ENCODE assay signal across 19 cellular contexts in genomic region chr11:70433966-70434812, GRCh38. TPM values are rescaled to one million over a fixed set of nuclear protein-coding genes. Genes with fewer than 3 reads are reported as not detected.
DNase-seq lines count a peak whose midpoint lies in the region; ATAC-seq, FAIRE-seq and TF ChIP-seq lines count a peak whose summit lies in the region.
"Had no signal": no experiment of that assay in that cellular context is flagged by ENCODE, and none has a peak within 500 bp of the region (broad histone marks: within the 10 kb centered on the region; RNA-seq: fewer than 3 reads in every experiment).

No MANE protein-coding gene starts in this region.

- H2AFZ ChIP-seq in HepG2 (ENCODE audit: low read length), result no peak overlapping the region

- no peaks in the 10 kb centered on the region for H3K79me2 ChIP-seq in HepG2 (ENCODE audit: insufficient read depth, low read length)

- FAIRE-seq in HepG2 (lab: Jason Lieb, UNC), result no peak
- FAIRE-seq: G401.6, RCC 7860 had no signal

- peaks cover 40% of the 10 kb centered on the region for H3K4me1 Mint-ChIP-seq in activated B cell treated with CpG ODN at 0.5 μM for 24 hours
- H3K4me1 Mint-ChIP-seq in stimulated activated naive B cell treated with anti-CD40 and anti-IgM and Interleukin-4, amounts not matched to agents 10 μg/mL and 1 μg/mL and 100 μg/mL, for 72 hours, result peaks cover 24 to 65% of the 10 kb centered on the region in 2 donors
- H3K4me1 Mint-ChIP-seq in natural killer cell, result peaks cover 8 to 18% of the 10 kb centered on the region in 2 donors
- H3K4me1 Mint-ChIP-seq: CD4-positive, CD25-positive, alpha-beta regulatory T cell had no signal

- no TSS peak for BruUV-seq in HepG2 (replicated peaks; lab: Mats Ljungman, UMichigan)

- TF ChIP-seq POLR2A in HepG2 (IDR thresholded peaks at IDR 0.05; ENCODE audit: insufficient read depth in 1 of 2, low read depth in 2 of 2, low read length in 2 of 2), result no peak

- TF ChIP-seq RAD21 in HepG2 (CRISPR knock-in tag; IDR thresholded peaks at IDR 0.05), result no peak

- H3K9me3 ChIP-seq in right atrium auricular region (no peaks in the 10 kb centered on the region), HepG2 (ENCODE audit: low read length) (no peaks in the 10 kb centered on the region)
- H3K9me3 ChIP-seq: Caco-2, SK-N-SH had no signal

- TF ChIP-seq EP300 in HepG2 (IDR thresholded peaks at IDR 0.05; ENCODE audit: low read depth in 2 of 2, low read length in 2 of 2), result no peak
- TF ChIP-seq EP300 in HepG2 (CRISPR knock-in tag; IDR thresholded peaks at IDR 0.05; ENCODE audit: borderline replicate concordance), result no peak

- CTCF ChIA-PET in activated B cell treated with CpG ODN at 0.5 μM for 24 hours (lab: Charles Lee), result no interaction called here
- CTCF ChIA-PET in HepG2 (lab: Yijun Ruan, JAX; ENCODE audit: low intra/inter-chr PET ratio, low total read pairs), result no interaction called here

- H3K27ac ChIP-seq in right atrium auricular region, result no peak overlapping the region
- H3K27ac ChIP-seq in HepG2 (ENCODE audit: extremely low read length, insufficient read depth, low read length), result no peak overlapping the region

- H3K4me3 Mint-ChIP-seq in activated B cell treated with CpG ODN at 0.5 μM for 24 hours, result no peak overlapping the region
- no peak overlapping the region for H3K4me3 Mint-ChIP-seq in stimulated activated naive B cell treated with anti-CD40 and anti-IgM and Interleukin-4, amounts not matched to agents 10 μg/mL and 1 μg/mL and 100 μg/mL, for 72 hours
- no peak overlapping the region for H3K4me3 Mint-ChIP-seq in natural killer cell
- H3K4me3 Mint-ChIP-seq: CD4-positive, CD25-positive, alpha-beta regulatory T cell had no signal

- H3K4me2 ChIP-seq in HepG2 (ENCODE audit: low read depth, low read length), result no peak overlapping the region
- H3K4me2 ChIP-seq: SK-N-SH had no signal

- H3K9ac ChIP-seq in HepG2 (ENCODE audit: insufficient read depth, low read depth, low read length), result no peak overlapping the region
- H3K9ac ChIP-seq: SK-N-SH had no signal

- H4K20me1 ChIP-seq in HepG2 (ENCODE audit: insufficient read depth, low read length), result peaks cover 4% of the 10 kb centered on the region; the same call in 1 of the 2 replicates

- H3K36me3 Mint-ChIP-seq in activated B cell treated with CpG ODN at 0.5 μM for 24 hours (ENCODE audit: low read depth) (no peaks in the 10 kb centered on the region), natural killer cell (no peaks in the 10 kb centered on the region)
- peaks cover 19 to 27% of the 10 kb centered on the region in 2 donors for H3K36me3 Mint-ChIP-seq in stimulated activated naive B cell treated with anti-CD40 and anti-IgM and Interleukin-4, amounts not matched to agents 10 μg/mL and 1 μg/mL and 100 μg/mL, for 72 hours
- H3K36me3 Mint-ChIP-seq: CD4-positive, CD25-positive, alpha-beta regulatory T cell had no signal

- H3K36me3 ChIP-seq in right atrium auricular region, result peaks cover 74% of the 10 kb centered on the region
- peaks cover 57 to 83% of the 10 kb centered on the region in 2 experiments; a peak in 4 of 5 replicates for H3K36me3 ChIP-seq in HepG2 (replicated peaks in 1 of 2; ENCODE audit: control insufficient read depth in 1 of 2, insufficient read depth in 2 of 2, low read length in 2 of 2)

- no peaks in the 10 kb centered on the region for H3K9me3 Mint-ChIP-seq in activated B cell treated with CpG ODN at 0.5 μM for 24 hours
- H3K9me3 Mint-ChIP-seq in stimulated activated naive B cell treated with anti-CD40 and anti-IgM and Interleukin-4, amounts not matched to agents 10 μg/mL and 1 μg/mL and 100 μg/mL, for 72 hours, result peaks cover 4 to 7% of the 10 kb centered on the region in 2 donors
- H3K9me3 Mint-ChIP-seq in natural killer cell, result no peaks in the 10 kb centered on the region
- H3K9me3 Mint-ChIP-seq: CD4-positive, CD25-positive, alpha-beta regulatory T cell had no signal

- no peak for TF ChIP-seq CTCF in right atrium auricular region (IDR thresholded peaks at IDR 0.05)
- TF ChIP-seq CTCF in activated B cell treated with CpG ODN at 0.5 μM for 24 hours (IDR thresholded peaks at IDR 0.05), result no peak
- TF ChIP-seq CTCF in HepG2 (CRISPR knock-in tag; IDR thresholded peaks at IDR 0.05), result no peak
- TF ChIP-seq CTCF in natural killer cell (IDR thresholded peaks at IDR 0.05), result no peak

- H3K27me3 Mint-ChIP-seq in activated B cell treated with CpG ODN at 0.5 μM for 24 hours (peaks cover 50% of the 10 kb centered on the region), natural killer cell (ENCODE audit: low read depth in 2 of 2) (peaks cover 64 to 70% of the 10 kb centered on the region in 2 donors)
- H3K27me3 Mint-ChIP-seq in stimulated activated naive B cell treated with anti-CD40 and anti-IgM and Interleukin-4, amounts not matched to agents 10 μg/mL and 1 μg/mL and 100 μg/mL, for 72 hours, result peaks cover 41 to 70% of the 10 kb centered on the region in 2 donors
- H3K27me3 Mint-ChIP-seq: CD4-positive, CD25-positive, alpha-beta regulatory T cell had no signal

- H3K4me3 ChIP-seq in right atrium auricular region (no peak overlapping the region), HepG2 (replicated peaks in 1 of 3; ENCODE audit: insufficient read depth in 1 of 3, low read depth in 2 of 3, low read length in 3 of 3) (no peak overlapping the region)

- POLR2A ChIA-PET in activated B cell treated with CpG ODN at 0.5 μM for 24 hours (lab: Charles Lee), result no interaction called here
- POLR2A ChIA-PET in HepG2 (lab: Yijun Ruan, JAX), result interaction anchor here (0.6 kb wide), 1 partner anchor 31 kb away, joined by 4 read pairs; no protein-coding TSS in a partner anchor

- ATAC-seq in Right ventricle myocardium superior (ENCODE audit: poor library complexity) (peak; percentile 13), activated B cell treated with CpG ODN at 0.5 μM for 24 hours (ENCODE audit: low read depth) (peak; percentile 48), HepG2 (no peak), HG02938 (IDR thresholded peaks at IDR 0.05; ENCODE audit: unreplicated experiment) (no peak), natural killer cell (no peak)
- ATAC-seq in stimulated activated naive B cell treated with anti-CD40 and anti-IgM and Interleukin-4, amounts not matched to agents 10 μg/mL and 1 μg/mL and 100 μg/mL, for 72 hours (replicated peaks), result no peak
- ATAC-seq: Right ventricle myocardium inferior had no signal

- H3K27ac Mint-ChIP-seq in activated B cell treated with CpG ODN at 0.5 μM for 24 hours (no peak overlapping the region), natural killer cell (no peak overlapping the region)
- peak overlapping the region; percentile 83 for H3K27ac Mint-ChIP-seq in stimulated activated naive B cell treated with anti-CD40 and anti-IgM and Interleukin-4, amounts not matched to agents 10 μg/mL and 1 μg/mL and 100 μg/mL, for 72 hours
- H3K27ac Mint-ChIP-seq: CD4-positive, CD25-positive, alpha-beta regulatory T cell had no signal

- no peak for DNase-seq in Right ventricle myocardium superior
- no peak for DNase-seq in right atrium auricular region (ENCODE audit: low spot score)
- DNase-seq in activated B cell treated with CpG ODN at 0.5 μM for 24 hours, result peak; percentile 30
- no peak for DNase-seq in HepG2 (ENCODE audit: low spot score)
- peak; percentile 16 for DNase-seq in stimulated activated naive B cell treated with anti-CD40 and anti-IgM and Interleukin-4, amounts not matched to agents 10 μg/mL and 1 μg/mL and 100 μg/mL, for 72 hours
- no peak for DNase-seq in activated gamma-delta T cell (lab: John Stamatoyannopoulos, UW)
- no peak for DNase-seq in natural killer cell
- DNase-seq: 8988T; Caco-2; CD4-positive, CD25-positive, alpha-beta regulatory T cell; H7; KBM-7; NCI-H1105 treated with DMSO at 0.1 percent for 48 hours; NCI-H1694 treated with DMSO at 0.1 percent for 48 hours had no signal

- H3K4me1 ChIP-seq in right atrium auricular region, result no peaks in the 10 kb centered on the region
- H3K4me1 ChIP-seq in HepG2 (ENCODE audit: insufficient read depth, low read length), result no peaks in the 10 kb centered on the region
- H3K4me1 ChIP-seq: Caco-2 had no signal

- intact Hi-C loops in Right ventricle myocardium superior (cut with DNase I), result no loop called here
- intact Hi-C loops in activated B cell treated with CpG ODN at 0.5 μM for 24 hours (cut with micrococcal nuclease), result loop anchor here (2.0 kb wide), 1 partner anchor 35 kb away; the partner anchor contains the start of gene CTTN
- intact Hi-C loops in HepG2 (cut with micrococcal nuclease; ENCODE audit: unreplicated experiment), result no loop called here
- intact Hi-C loops in natural killer cell (cut with micrococcal nuclease), result no loop called here

- in situ Hi-C loops in HepG2 (cut with HindIII; ENCODE audit: extremely low pct_ligation_motif_present, low pct_unique_long_range_greater_than_20kb), result no loop called here

- 95% methylated on average over 24 of the region's 36 CpGs for WGBS in HepG2 (ENCODE audit: low lambda C conversion rate)

- H3K27me3 ChIP-seq in right atrium auricular region (no peaks in the 10 kb centered on the region), HepG2 (ENCODE audit: control insufficient read depth in 1 of 2, insufficient read depth in 2 of 2, low read length in 2 of 2) (no peaks in the 10 kb centered on the region; a peak in 1 of 5 replicates)

RNA-seq across cellular contexts. Expression of gene CTTN, which starts 35.9 kb away (rescaled TPM):
- total RNA-seq in Right ventricle myocardium superior, result 156 TPM
- total RNA-seq in right atrium auricular region, result 10 to 100 TPM; 67.0 to 99.2 TPM
- total RNA-seq in activated B cell treated with CpG ODN at 0.5 μM for 24 hours, result 1.1 TPM in 2 replicates
- total RNA-seq in HepG2 (2016; rRNA removed; fragmentation: Illumina TruSeq; extraction: Trizol), result 83.4 and 114 TPM in 2 replicates
- 24.8 and 25.9 TPM in 2 replicates for total RNA-seq in HepG2 (2016; cell fraction: cytosol; rRNA removed; fragmentation: Illumina TruSeq; extraction: Trizol; ENCODE audit: low read depth)
- total RNA-seq in HepG2 (2016; cell fraction: insoluble cytoplasmic fraction; rRNA removed; fragmentation: Illumina TruSeq; extraction: Trizol), result 73.1 and 116 TPM in 2 replicates
- 32.0 and 33.7 TPM in 2 replicates for total RNA-seq in HepG2 (2016; cell fraction: membrane; rRNA removed; fragmentation: Illumina TruSeq; extraction: Trizol)
- 137 and 150 TPM in 2 replicates for total RNA-seq in HepG2 (2016; cell fraction: nucleus; rRNA removed; fragmentation: Illumina TruSeq; extraction: Trizol)
- 84.4 and 113 TPM in 2 replicates for polyA plus RNA-seq in HepG2 (2011; rRNA removed)
- polyA plus RNA-seq in HepG2 (2011; cell fraction: cytosol; rRNA removed), result 33.9 and 36.5 TPM in 2 replicates
- polyA plus RNA-seq in HepG2 (2011; cell fraction: nucleus; rRNA removed), result 750 and 779 TPM in 2 replicates
- polyA plus RNA-seq in HepG2 (2012), result 108 and 143 TPM in 2 replicates
- 12.3 and 19.6 TPM in 2 replicates for polyA plus RNA-seq in HepG2 (2016; cell fraction: cytosol; fragmentation: Illumina TruSeq; extraction: Trizol; ENCODE audit: low read depth)
- 66.5 and 76.4 TPM in 2 replicates for polyA plus RNA-seq in HepG2 (2016; cell fraction: insoluble cytoplasmic fraction; fragmentation: Illumina TruSeq; extraction: Trizol; ENCODE audit: low read depth)
- 13.0 and 13.5 TPM in 2 replicates for polyA plus RNA-seq in HepG2 (2016; cell fraction: membrane; fragmentation: Illumina TruSeq; extraction: Trizol; ENCODE audit: low read depth)
- 282 and 310 TPM in 2 replicates for polyA plus RNA-seq in HepG2 (2016; cell fraction: nucleus; fragmentation: Illumina TruSeq; extraction: Trizol; ENCODE audit: insufficient read depth, low read depth)
- polyA minus RNA-seq in HepG2 (2011; rRNA and poly(A)+ RNA removed; ENCODE audit: low replicate concordance), result 87.3 and 152 TPM in 2 replicates
- 29.2 and 32.4 TPM in 2 replicates for polyA minus RNA-seq in HepG2 (2011; cell fraction: cytosol; rRNA and poly(A)+ RNA removed)
- polyA minus RNA-seq in HepG2 (2011; cell fraction: nucleus; rRNA and poly(A)+ RNA removed), result 286 and 330 TPM in 2 replicates
- 1 to 10 TPM in 2 of 3 donors, under 1 TPM in 1; 0.59 to 5.8 (median 1.8) TPM for total RNA-seq in natural killer cell

Comparison
In these comparisons a context has a peak if more than half of its experiments do, and no peak if none do; other contexts are left out.
1. ATAC-seq: peak in Right ventricle myocardium superior (single experiment) and activated B cell treated with CpG ODN at 0.5 μM for 24 hours (single experiment); none in HepG2 (single experiment), stimulated activated naive B cell treated with anti-CD40 and anti-IgM and Interleukin-4, amounts not matched to agents 10 μg/mL and 1 μg/mL and 100 μg/mL, for 72 hours (0 of 2), HG02938 (single experiment) and natural killer cell (0 of 3).
2. DNase-seq: peak in activated B cell treated with CpG ODN at 0.5 μM for 24 hours (single experiment) and stimulated activated naive B cell treated with anti-CD40 and anti-IgM and Interleukin-4, amounts not matched to agents 10 μg/mL and 1 μg/mL and 100 μg/mL, for 72 hours (single experiment); none in Right ventricle myocardium superior (single experiment), right atrium auricular region (single experiment), HepG2 (single experiment), activated gamma-delta T cell (single experiment) and natural killer cell (single experiment).